In genomic region chr22:50603511-50604255, GRCh38 we compare ENCODE assay signal across 23 cellular contexts. TPM values are rescaled to one million over a fixed set of nuclear protein-coding genes. Genes with fewer than 3 reads are reported as not detected.
"Had no signal": no experiment of that assay in that cellular context is flagged by ENCODE, and none has a peak within 500 bp of the region (broad histone marks: within the 10 kb centered on the region; RNA-seq: fewer than 3 reads in every experiment).

No MANE protein-coding gene starts in this region.

- H3K36me3 Mint-ChIP-seq: activated naive CD8-positive, alpha-beta T cell treated with anti-CD3 and anti-CD28 coated beads for 36 hours; type B pancreatic cell; WTC11 had no signal

- H3K27ac ChIP-seq: body of pancreas, left lung, right lobe of liver had no signal

- ATAC-seq: body of pancreas; left lung; naive thymus-derived CD8-positive, alpha-beta T cell; right lobe of liver; stimulated activated naive CD8-positive, alpha-beta T cell treated with anti-CD3 and anti-CD28 coated beads, Interleukin-15, Interleukin-2, amounts not matched to agents 100 U/mL and 50 U/mL, for 24 hours; WTC11 had no signal

- H3K36me3 ChIP-seq: left lung, right lobe of liver had no signal

- DNase-seq: activated CD4-positive, alpha-beta memory T cell treated with anti-CD3 and anti-CD28 coated beads, Interleukin-2, amount 10 ng/mL, durations not matched to agents 7 days and 5 days; activated CD4-positive, alpha-beta T cell treated with anti-CD3 and anti-CD28 coated beads for 4 hours; activated CD8-positive, alpha-beta memory T cell treated with anti-CD3 and anti-CD28 coated beads, Interleukin-2, amount 50 U/mL, for 4 hours; activated naive CD8-positive, alpha-beta T cell treated with anti-CD3 and anti-CD28 coated beads for 36 hours; amygdala; body of pancreas; cortex of kidney; effector CD4-positive, alpha-beta T cell; mesenchymal stem cell; naive thymus-derived CD8-positive, alpha-beta T cell; stimulated activated naive CD8-positive, alpha-beta T cell treated with anti-CD3 and anti-CD28 coated beads, Interleukin-15, Interleukin-2, amounts not matched to agents 100 U/mL and 50 U/mL, for 24 hours; SW 1271 had no signal

- H3K27ac Mint-ChIP-seq: activated CD4-positive, alpha-beta memory T cell treated with anti-CD3 and anti-CD28 coated beads, Interleukin-2, amount 10 ng/mL, durations not matched to agents 7 days and 5 days; activated naive CD8-positive, alpha-beta T cell treated with anti-CD3 and anti-CD28 coated beads for 36 hours; activated T-helper 1 cell treated with anti-CD3 and anti-CD28 coated beads, Interleukin-12 subunit alpha, Interleukin-12 subunit beta, Interleukin-2, Interleukin-4 antibody, amounts not matched to agents 30 ng/mL and 10 ng/mL and 1 ng/mL, durations not matched to agents 14 hours and 24 hours and 36 hours; naive thymus-derived CD8-positive, alpha-beta T cell; type B pancreatic cell; WTC11 had no signal

- H3K4me3 Mint-ChIP-seq: activated CD4-positive, alpha-beta memory T cell treated with anti-CD3 and anti-CD28 coated beads, Interleukin-2, amount 10 ng/mL, durations not matched to agents 7 days and 5 days; activated naive CD8-positive, alpha-beta T cell treated with anti-CD3 and anti-CD28 coated beads for 36 hours; activated T-helper 1 cell treated with anti-CD3 and anti-CD28 coated beads, Interleukin-12 subunit alpha, Interleukin-12 subunit beta, Interleukin-2, Interleukin-4 antibody, amounts not matched to agents 30 ng/mL and 10 ng/mL and 1 ng/mL, durations not matched to agents 14 hours and 24 hours and 36 hours; central memory CD8-positive, alpha-beta T cell; WTC11 had no signal

- H3K4me3 ChIP-seq: body of pancreas, left lung, right lobe of liver, smooth muscle cell had no signal

- H3K9me3 Mint-ChIP-seq: activated CD4-positive, alpha-beta memory T cell treated with anti-CD3 and anti-CD28 coated beads, Interleukin-2, amount 10 ng/mL, durations not matched to agents 7 days and 5 days; activated naive CD8-positive, alpha-beta T cell treated with anti-CD3 and anti-CD28 coated beads for 36 hours; activated T-helper 1 cell treated with anti-CD3 and anti-CD28 coated beads, Interleukin-12 subunit alpha, Interleukin-12 subunit beta, Interleukin-2, Interleukin-4 antibody, amounts not matched to agents 30 ng/mL and 10 ng/mL and 1 ng/mL, durations not matched to agents 14 hours and 24 hours and 36 hours; central memory CD8-positive, alpha-beta T cell; type B pancreatic cell; WTC11 had no signal

- FAIRE-seq: frontal cortex, TTC549 had no signal

- H3K27me3 ChIP-seq: body of pancreas had no signal

- H3K4me2 ChIP-seq: smooth muscle cell had no signal

- H3K9me3 ChIP-seq: body of pancreas, left lung, right lobe of liver had no signal

RNA-seq across cellular contexts. Expression of gene MAPK8IP2, which starts 3.1 kb away (rescaled TPM):
- polyA plus RNA-seq: naive thymus-derived CD8-positive, alpha-beta T cell had no signal

RNA-seq across cellular contexts. Expression of gene SYCE3, which starts 41.0 kb away (rescaled TPM):
- total RNA-seq: body of pancreas; frontal cortex; left lung; mucosa of gallbladder; naive thymus-derived CD8-positive, alpha-beta T cell; smooth muscle cell; T-helper 2 cell treated with Interferon-gamma antibody and Interleukin-4, amounts not matched to agents 100 ng/mL and 5 ng/mL, for 36 hours had no signal
- polyA plus RNA-seq: naive thymus-derived CD8-positive, alpha-beta T cell; smooth muscle cell had no signal
